17 cellular contexts compared by ENCODE assay signal in the genomic region with DNA sequence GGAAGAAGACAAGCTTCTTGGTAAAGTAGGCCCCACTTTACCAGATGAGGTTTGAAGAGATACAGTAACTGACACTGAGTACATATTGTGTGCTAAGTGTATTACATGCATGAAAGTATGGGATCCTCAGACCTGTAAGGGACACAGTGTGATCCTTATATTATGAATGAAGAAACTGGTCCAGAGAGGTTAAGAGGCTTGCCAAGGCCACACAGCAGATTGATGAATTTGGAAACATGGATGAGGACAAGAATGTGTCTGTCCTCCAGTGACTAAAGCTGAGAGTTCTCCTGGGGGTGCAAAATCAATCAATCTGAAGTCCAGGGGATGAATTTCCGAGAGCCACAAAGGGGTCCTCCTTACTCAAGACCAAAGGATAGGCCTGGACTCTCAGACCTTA. TPM values are rescaled to one million over a fixed set of nuclear protein-coding genes. Genes with fewer than 3 reads are reported as not detected.
DNase-seq lines count a peak whose midpoint lies in the region; ATAC-seq and TF ChIP-seq lines count a peak whose summit lies in the region.
"Had no signal": no experiment of that assay in that cellular context is flagged by ENCODE, and none has a peak within 500 bp of the region (broad histone marks: within the 10 kb centered on the region; RNA-seq: fewer than 3 reads in every experiment).

No MANE protein-coding gene starts in this region.

- no peak overlapping the region for H3K27ac Mint-ChIP-seq in CD8-positive, alpha-beta memory T cell

- H3K27me3 ChIP-seq in SJSA1 (replicated peaks) (no peaks in the 10 kb centered on the region), upper lobe of left lung (no peaks in the 10 kb centered on the region)
- no peaks in the 10 kb centered on the region for H3K27me3 ChIP-seq in CD8-positive, alpha-beta memory T cell (ENCODE audit: insufficient read depth, low read length, poor library complexity, severe bottlenecking)
- H3K27me3 ChIP-seq: MG63 had no signal

- H3K36me3 Mint-ChIP-seq in CD8-positive, alpha-beta memory T cell: no peaks in the 10 kb centered on the region

- ATAC-seq in Right ventricle myocardium inferior (no peak), GM19467 (IDR thresholded peaks at IDR 0.05; ENCODE audit: unreplicated experiment) (no peak), upper lobe of left lung (ENCODE audit: low FRiP score in 2 of 2) (no peak)

- H3K36me3 ChIP-seq in SJSA1: no peaks in the 10 kb centered on the region
- no peaks in the 10 kb centered on the region for H3K36me3 ChIP-seq in mesodermal cell (ENCODE audit: control insufficient read depth, insufficient read depth, low read length)
- H3K36me3 ChIP-seq in upper lobe of left lung: no peaks in the 10 kb centered on the region
- H3K36me3 ChIP-seq in CD8-positive, alpha-beta memory T cell (ENCODE audit: insufficient read depth, low read length): no peaks in the 10 kb centered on the region
- H3K36me3 ChIP-seq: MG63 had no signal

- peaks cover 9 to 38% of the 10 kb centered on the region in 2 donors for H3K27me3 Mint-ChIP-seq in CD8-positive, alpha-beta memory T cell

- POLR2A ChIA-PET in CD8-positive, alpha-beta memory T cell (lab: Charles Lee): no interaction called here

- no peak for TF ChIP-seq CTCF in upper lobe of left lung (IDR thresholded peaks at IDR 0.05)

- DNase-seq in cardiac septum (ENCODE audit: low spot score) (peak; percentile 17), Right ventricle myocardium inferior (ENCODE audit: missing footprints) (no peak), SJSA1 (ENCODE audit: low read depth in 1 of 2, low spot score in 2 of 2) (no peak), upper lobe of left lung (no peak)
- no peak for DNase-seq in CD8-positive, alpha-beta memory T cell
- DNase-seq: GF-D8; MG63; NCI-H1048; NCI-H1417 treated with DMSO at 0.1 percent for 48 hours; NCI-H187 treated with DMSO at 0.1 percent for 48 hours; NCI-H69; NK-92 treated with Interleukin-12 subunit alpha and Interleukin-12 subunit beta, amount 100 ng/mL, for 24 hours; Right ventricle myocardium superior had no signal

- H3K9me3 Mint-ChIP-seq in CD8-positive, alpha-beta memory T cell: peaks cover 0 to 1% (median 0%) of the 10 kb centered on the region in 5 donors

- H3K9me3 ChIP-seq in SJSA1 (replicated peaks) (no peaks in the 10 kb centered on the region), mesodermal cell (ENCODE audit: control insufficient read depth, low read length) (no peaks in the 10 kb centered on the region), upper lobe of left lung (no peaks in the 10 kb centered on the region)
- no peaks in the 10 kb centered on the region for H3K9me3 ChIP-seq in CD8-positive, alpha-beta memory T cell (ENCODE audit: low read length)
- H3K9me3 ChIP-seq: MG63 had no signal

- WGBS in mesodermal cell (ENCODE audit: insufficient coverage in 2 of 2), 2 experiments: 86 to 100% methylated on average over 1 of the region's 1 CpG
- 87 to 100% methylated on average over 1 of the region's 1 CpG for WGBS in upper lobe of left lung, 2 donors

- no peaks in the 10 kb centered on the region for H3K4me1 Mint-ChIP-seq in CD8-positive, alpha-beta memory T cell

- TF ChIP-seq EP300 in upper lobe of left lung (IDR thresholded peaks at IDR 0.05): no peak

- H3K4me1 ChIP-seq in SJSA1 (replicated peaks) (peaks cover 64% of the 10 kb centered on the region), mesodermal cell (ENCODE audit: control insufficient read depth, insufficient read depth, low read length, poor library complexity, severe bottlenecking) (peaks cover 63% of the 10 kb centered on the region), upper lobe of left lung (no peaks in the 10 kb centered on the region)
- H3K4me1 ChIP-seq in CD8-positive, alpha-beta memory T cell (ENCODE audit: insufficient read depth, low read length): no peaks in the 10 kb centered on the region

- no peak overlapping the region for H3K4me3 Mint-ChIP-seq in CD8-positive, alpha-beta memory T cell

- CTCF ChIA-PET in CD8-positive, alpha-beta memory T cell (lab: Charles Lee): interaction anchor here (1.2 kb wide), 1 partner anchor 16 kb away, joined by 3 read pairs; no protein-coding TSS in a partner anchor

- H3K4me3 ChIP-seq in SJSA1: no peak overlapping the region
- H3K4me3 ChIP-seq in mesodermal cell (ENCODE audit: extremely low read depth, insufficient read depth, low read length, poor library complexity, severe bottlenecking): no peak overlapping the region
- H3K4me3 ChIP-seq in upper lobe of left lung: no peak overlapping the region
- no peak overlapping the region for H3K4me3 ChIP-seq in CD8-positive, alpha-beta memory T cell (ENCODE audit: low read length)
- H3K4me3 ChIP-seq: MG63, SK-N-MC had no signal

- H3K27ac ChIP-seq in SJSA1 (peak overlapping the region; percentile 14; the same call in 1 of the 2 replicates), mesodermal cell (ENCODE audit: low read depth, low read length, severe bottlenecking) (peak overlapping the region; percentile 26), upper lobe of left lung (no peak overlapping the region)
- no peak overlapping the region for H3K27ac ChIP-seq in CD8-positive, alpha-beta memory T cell (ENCODE audit: low read depth, low read length)
- H3K27ac ChIP-seq: C4-2B, SK-N-MC had no signal

- no peak for TF ChIP-seq POLR2A in upper lobe of left lung (IDR thresholded peaks at IDR 0.05)

- intact Hi-C loops in cardiac septum (cut with DNase I) (no loop called here), Right ventricle myocardium inferior (cut with DNase I) (no loop called here)

RNA-seq across cellular contexts. Expression of a gene that starts 31.4 kb away (rescaled TPM):
- total RNA-seq in cardiac septum: 67.6 TPM
- total RNA-seq in Right ventricle myocardium inferior: 87.3 TPM
- total RNA-seq in SJSA1 (2014; rRNA removed; shearing (Covaris generic)): 75.3 and 103 TPM in 2 replicates
- polyA plus RNA-seq in mesodermal cell (2013, experiment 1 of 2): 54.9 TPM
- polyA plus RNA-seq in mesodermal cell (2013, experiment 2 of 2): 56.0 TPM
- 10 to 100 TPM; 17.8 to 48.3 (median 33.1) TPM for total RNA-seq in upper lobe of left lung
- total RNA-seq in CD8-positive, alpha-beta memory T cell: 10 to 100 TPM; 66.9 to 68.6 TPM
- polyA plus RNA-seq in CD8-positive, alpha-beta memory T cell: 34.7 TPM

Comparison
In these comparisons a context has a peak if more than half of its experiments do, and no peak if none do; other contexts are left out.
1. H3K27ac ChIP-seq: peak in SJSA1 (single experiment) and mesodermal cell (single experiment); none in upper lobe of left lung (0 of 4) and CD8-positive, alpha-beta memory T cell (single experiment).